1 cellular context compared by ENCODE assay signal in the genomic region with DNA sequence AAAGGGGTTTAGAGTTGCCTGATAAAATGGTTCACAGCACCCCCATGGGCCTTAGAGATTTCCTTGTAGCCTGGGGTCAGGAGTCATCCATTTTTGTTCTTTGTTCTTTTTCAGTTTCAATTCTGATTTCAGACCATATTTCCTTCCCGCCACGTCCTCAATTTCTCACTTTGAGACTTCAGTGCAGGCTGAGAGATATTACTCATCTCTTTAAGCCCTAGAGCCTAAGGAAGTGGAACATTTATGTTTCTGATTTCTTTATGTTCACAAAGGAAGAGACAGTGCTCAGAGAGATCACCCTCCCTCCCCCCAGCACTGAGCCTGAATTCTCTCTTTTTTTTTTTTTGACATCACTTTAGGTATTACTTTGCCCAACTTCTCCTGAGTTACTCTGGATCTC.
TF ChIP-seq lines count a peak whose summit lies in the region.

No MANE protein-coding gene starts in this region.

TF ChIP-seq in GM23338, 12 proteins besides CTCF, POLR2A, EP300 and RAD21 (continued from another document):
- TF ChIP-seq, protein P1, sequence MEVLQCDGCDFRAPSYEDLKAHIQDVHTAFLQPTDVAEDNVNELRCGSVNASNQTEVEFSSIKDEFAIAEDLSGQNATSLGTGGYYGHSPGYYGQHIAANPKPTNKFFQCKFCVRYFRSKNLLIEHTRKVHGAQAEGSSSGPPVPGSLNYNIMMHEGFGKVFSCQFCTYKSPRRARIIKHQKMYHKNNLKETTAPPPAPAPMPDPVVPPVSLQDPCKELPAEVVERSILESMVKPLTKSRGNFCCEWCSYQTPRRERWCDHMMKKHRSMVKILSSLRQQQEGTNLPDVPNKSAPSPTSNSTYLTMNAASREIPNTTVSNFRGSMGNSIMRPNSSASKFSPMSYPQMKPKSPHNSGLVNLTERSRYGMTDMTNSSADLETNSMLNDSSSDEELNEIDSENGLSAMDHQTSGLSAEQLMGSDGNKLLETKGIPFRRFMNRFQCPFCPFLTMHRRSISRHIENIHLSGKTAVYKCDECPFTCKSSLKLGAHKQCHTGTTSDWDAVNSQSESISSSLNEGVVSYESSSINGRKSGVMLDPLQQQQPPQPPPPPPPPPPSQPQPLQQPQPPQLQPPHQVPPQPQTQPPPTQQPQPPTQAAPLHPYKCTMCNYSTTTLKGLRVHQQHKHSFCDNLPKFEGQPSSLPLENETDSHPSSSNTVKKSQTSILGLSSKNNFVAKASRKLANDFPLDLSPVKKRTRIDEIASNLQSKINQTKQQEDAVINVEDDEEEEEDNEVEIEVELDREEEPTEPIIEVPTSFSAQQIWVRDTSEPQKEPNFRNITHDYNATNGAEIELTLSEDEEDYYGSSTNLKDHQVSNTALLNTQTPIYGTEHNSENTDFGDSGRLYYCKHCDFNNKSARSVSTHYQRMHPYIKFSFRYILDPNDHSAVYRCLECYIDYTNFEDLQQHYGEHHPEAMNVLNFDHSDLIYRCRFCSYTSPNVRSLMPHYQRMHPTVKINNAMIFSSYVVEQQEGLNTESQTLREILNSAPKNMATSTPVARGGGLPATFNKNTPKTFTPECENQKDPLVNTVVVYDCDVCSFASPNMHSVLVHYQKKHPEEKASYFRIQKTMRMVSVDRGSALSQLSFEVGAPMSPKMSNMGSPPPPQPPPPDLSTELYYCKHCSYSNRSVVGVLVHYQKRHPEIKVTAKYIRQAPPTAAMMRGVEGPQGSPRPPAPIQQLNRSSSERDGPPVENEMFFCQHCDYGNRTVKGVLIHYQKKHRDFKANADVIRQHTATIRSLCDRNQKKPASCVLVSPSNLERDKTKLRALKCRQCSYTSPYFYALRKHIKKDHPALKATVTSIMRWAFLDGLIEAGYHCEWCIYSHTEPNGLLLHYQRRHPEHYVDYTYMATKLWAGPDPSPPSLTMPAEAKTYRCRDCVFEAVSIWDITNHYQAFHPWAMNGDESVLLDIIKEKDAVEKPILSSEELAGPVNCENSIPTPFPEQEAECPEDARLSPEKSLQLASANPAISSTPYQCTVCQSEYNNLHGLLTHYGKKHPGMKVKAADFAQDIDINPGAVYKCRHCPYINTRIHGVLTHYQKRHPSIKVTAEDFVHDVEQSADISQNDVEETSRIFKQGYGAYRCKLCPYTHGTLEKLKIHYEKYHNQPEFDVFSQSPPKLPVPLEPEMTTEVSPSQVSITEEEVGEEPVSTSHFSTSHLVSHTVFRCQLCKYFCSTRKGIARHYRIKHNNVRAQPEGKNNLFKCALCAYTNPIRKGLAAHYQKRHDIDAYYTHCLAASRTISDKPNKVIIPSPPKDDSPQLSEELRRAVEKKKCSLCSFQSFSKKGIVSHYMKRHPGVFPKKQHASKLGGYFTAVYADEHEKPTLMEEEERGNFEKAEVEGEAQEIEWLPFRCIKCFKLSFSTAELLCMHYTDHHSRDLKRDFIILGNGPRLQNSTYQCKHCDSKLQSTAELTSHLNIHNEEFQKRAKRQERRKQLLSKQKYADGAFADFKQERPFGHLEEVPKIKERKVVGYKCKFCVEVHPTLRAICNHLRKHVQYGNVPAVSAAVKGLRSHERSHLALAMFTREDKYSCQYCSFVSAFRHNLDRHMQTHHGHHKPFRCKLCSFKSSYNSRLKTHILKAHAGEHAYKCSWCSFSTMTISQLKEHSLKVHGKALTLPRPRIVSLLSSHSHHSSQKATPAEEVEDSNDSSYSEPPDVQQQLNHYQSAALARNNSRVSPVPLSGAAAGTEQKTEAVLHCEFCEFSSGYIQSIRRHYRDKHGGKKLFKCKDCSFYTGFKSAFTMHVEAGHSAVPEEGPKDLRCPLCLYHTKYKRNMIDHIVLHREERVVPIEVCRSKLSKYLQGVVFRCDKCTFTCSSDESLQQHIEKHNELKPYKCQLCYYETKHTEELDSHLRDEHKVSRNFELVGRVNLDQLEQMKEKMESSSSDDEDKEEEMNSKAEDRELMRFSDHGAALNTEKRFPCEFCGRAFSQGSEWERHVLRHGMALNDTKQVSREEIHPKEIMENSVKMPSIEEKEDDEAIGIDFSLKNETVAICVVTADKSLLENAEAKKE (CRISPR knock-in tag; IDR thresholded peaks at IDR 0.05), result no peak
- TF ChIP-seq EZH2phosphoT487 (IDR thresholded peaks at IDR 0.05; ENCODE audit: unreplicated experiment) (no peak), ZNF114 (CRISPR knock-in tag; IDR thresholded peaks at IDR 0.05) (no peak), EZH2 (IDR thresholded peaks at IDR 0.05; ENCODE audit: low read depth, unreplicated experiment) (no peak), STAT1 (IDR thresholded peaks at IDR 0.05; ENCODE audit: unreplicated experiment) (no peak), ZNF331 (CRISPR knock-in tag; IDR thresholded peaks at IDR 0.05; ENCODE audit: low read depth) (no peak), NANOG (IDR thresholded peaks at IDR 0.05; ENCODE audit: borderline replicate concordance) (no peak), JUNB (IDR thresholded peaks at IDR 0.05; ENCODE audit: unreplicated experiment) (no peak)
- TF ChIP-seq, protein P2, sequence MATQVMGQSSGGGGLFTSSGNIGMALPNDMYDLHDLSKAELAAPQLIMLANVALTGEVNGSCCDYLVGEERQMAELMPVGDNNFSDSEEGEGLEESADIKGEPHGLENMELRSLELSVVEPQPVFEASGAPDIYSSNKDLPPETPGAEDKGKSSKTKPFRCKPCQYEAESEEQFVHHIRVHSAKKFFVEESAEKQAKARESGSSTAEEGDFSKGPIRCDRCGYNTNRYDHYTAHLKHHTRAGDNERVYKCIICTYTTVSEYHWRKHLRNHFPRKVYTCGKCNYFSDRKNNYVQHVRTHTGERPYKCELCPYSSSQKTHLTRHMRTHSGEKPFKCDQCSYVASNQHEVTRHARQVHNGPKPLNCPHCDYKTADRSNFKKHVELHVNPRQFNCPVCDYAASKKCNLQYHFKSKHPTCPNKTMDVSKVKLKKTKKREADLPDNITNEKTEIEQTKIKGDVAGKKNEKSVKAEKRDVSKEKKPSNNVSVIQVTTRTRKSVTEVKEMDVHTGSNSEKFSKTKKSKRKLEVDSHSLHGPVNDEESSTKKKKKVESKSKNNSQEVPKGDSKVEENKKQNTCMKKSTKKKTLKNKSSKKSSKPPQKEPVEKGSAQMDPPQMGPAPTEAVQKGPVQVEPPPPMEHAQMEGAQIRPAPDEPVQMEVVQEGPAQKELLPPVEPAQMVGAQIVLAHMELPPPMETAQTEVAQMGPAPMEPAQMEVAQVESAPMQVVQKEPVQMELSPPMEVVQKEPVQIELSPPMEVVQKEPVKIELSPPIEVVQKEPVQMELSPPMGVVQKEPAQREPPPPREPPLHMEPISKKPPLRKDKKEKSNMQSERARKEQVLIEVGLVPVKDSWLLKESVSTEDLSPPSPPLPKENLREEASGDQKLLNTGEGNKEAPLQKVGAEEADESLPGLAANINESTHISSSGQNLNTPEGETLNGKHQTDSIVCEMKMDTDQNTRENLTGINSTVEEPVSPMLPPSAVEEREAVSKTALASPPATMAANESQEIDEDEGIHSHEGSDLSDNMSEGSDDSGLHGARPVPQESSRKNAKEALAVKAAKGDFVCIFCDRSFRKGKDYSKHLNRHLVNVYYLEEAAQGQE (IDR thresholded peaks at IDR 0.05; ENCODE audit: unreplicated experiment), result no peak
